Comparison of ENCODE assay signal across 8 cellular contexts in the genomic region with DNA sequence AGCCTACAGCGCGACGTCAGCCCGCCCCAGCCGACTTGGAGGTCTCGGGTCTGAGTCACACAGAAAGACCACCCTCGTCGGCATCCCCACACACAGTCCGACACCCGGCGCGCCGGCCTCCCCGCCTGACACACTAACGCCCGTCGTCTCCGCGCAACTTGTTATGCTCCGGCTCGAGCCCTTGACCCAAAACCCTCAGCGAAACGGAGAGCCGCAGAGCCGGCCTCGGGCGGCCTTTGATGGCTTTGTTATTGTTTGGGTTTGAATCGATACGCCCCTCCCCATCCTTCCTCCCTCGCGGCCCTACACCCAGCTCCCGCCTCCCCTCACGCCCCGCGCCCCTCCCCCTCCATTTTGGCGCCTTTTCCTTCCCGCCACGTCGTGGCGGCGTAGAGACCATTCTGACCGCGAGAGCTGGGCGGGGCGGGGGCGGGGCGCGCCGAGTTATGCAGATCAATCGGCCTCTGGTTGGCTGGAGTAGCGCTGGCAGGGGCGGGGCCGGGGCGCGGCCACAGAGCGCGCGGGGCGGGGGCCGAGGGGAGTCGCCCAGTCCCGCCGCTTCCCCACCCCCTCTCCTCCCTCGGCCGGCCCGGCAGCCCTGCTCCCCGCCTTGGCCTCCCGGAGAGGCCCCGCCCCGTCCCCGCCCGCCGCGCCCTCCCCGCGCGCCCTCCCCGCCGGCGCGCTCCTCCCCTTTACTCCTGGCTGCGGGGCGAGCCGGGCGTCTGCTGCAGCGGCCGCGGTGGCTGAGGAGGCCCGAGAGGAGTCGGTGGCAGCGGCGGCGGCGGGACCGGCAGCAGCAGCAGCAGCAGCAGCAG. TPM values are rescaled to one million over a fixed set of nuclear protein-coding genes. Genes with fewer than 3 reads are reported as not detected.
DNase-seq lines count a peak whose midpoint lies in the region; ATAC-seq and TF ChIP-seq lines count a peak whose summit lies in the region.

A gene (plus strand): TSS at position 695 of the 815 bp plus-strand sequence. CDS start 424 bp downstream, outside the sequence.

- H3K4me3 ChIP-seq in cardiac fibroblast (replicated peaks in 1 of 2; ENCODE audit: low read depth in 2 of 2, low read length in 2 of 2): peak within 1 kb of the TSS; percentile 87 to 95

- ATAC-seq in GM18873 (IDR thresholded peaks at IDR 0.05; ENCODE audit: low FRiP score, unreplicated experiment) (peak; percentile 39), HG03159 (IDR thresholded peaks at IDR 0.05; ENCODE audit: unreplicated experiment) (peak; percentile 56), activated B cell treated with CpG ODN at 0.5 μM for 24 hours (ENCODE audit: low read depth) (peak; percentile 84)

- POLR2A ChIA-PET in activated B cell treated with CpG ODN at 0.5 μM for 24 hours (lab: Charles Lee): interaction anchor here (0.6 to 13.8 kb wide), 30 partner anchors 13 to 726 kb away, joined by 3 to 956 read pairs (median 6); a partner anchor contains a TSS

- H3K36me3 Mint-ChIP-seq in activated B cell treated with CpG ODN at 0.5 μM for 24 hours (ENCODE audit: low read depth) (peaks cover 39% of the 10 kb centered on the region), immature natural killer cell (peaks cover 32 to 36% (median 34%) of the 10 kb centered on the region in 3 donors)

- in situ Hi-C loops in ACHN (cut with HindIII; ENCODE audit: low pct_ligation_motif_present, low pct_unique_long_range_greater_than_20kb, low sequenced_read_pairs): no loop called here

- no peaks in the 10 kb centered on the region for H3K9me3 Mint-ChIP-seq in activated B cell treated with CpG ODN at 0.5 μM for 24 hours
- peaks cover 0 to 2% (median 0%) of the 10 kb centered on the region in 6 donors for H3K9me3 Mint-ChIP-seq in immature natural killer cell

- TF ChIP-seq CTCF in activated B cell treated with CpG ODN at 0.5 μM for 24 hours (IDR thresholded peaks at IDR 0.05) (no peak), cardiac fibroblast (IDR thresholded peaks at IDR 0.05; ENCODE audit: low read depth, low read length) (no peak)

- DNase-seq in ACHN (peak; percentile 91), NCI-H345 (lab: John Stamatoyannopoulos, UW) (peak; percentile 99), activated B cell treated with CpG ODN at 0.5 μM for 24 hours (peak; percentile 88), cardiac fibroblast (ENCODE audit: low read depth in 2 of 2) (peak; percentile 98 to 99), immature natural killer cell (peak; percentile 92 to 97 (median 96)), smooth muscle cell of the brain vasculature (ENCODE audit: low read depth, low spot score) (peak; percentile 93)

- CTCF ChIA-PET in activated B cell treated with CpG ODN at 0.5 μM for 24 hours (lab: Charles Lee): interaction anchor here (0.9 to 10.9 kb wide), 8 partner anchors 9 to 150 kb away, joined by 3 to 289 read pairs (median 14); no protein-coding TSS in a partner anchor

- intact Hi-C loops in activated B cell treated with CpG ODN at 0.5 μM for 24 hours (cut with micrococcal nuclease): loop anchor here (1.0 kb wide), 4 partner anchors 8 to 67 kb away; no protein-coding TSS in a partner anchor

- H3K4me3 Mint-ChIP-seq in activated B cell treated with CpG ODN at 0.5 μM for 24 hours: peak within 1 kb of the TSS; percentile 95
- H3K4me3 Mint-ChIP-seq in immature natural killer cell: peak within 1 kb of the TSS; percentile 94 to 98 (median 96)

- H3K27ac Mint-ChIP-seq in activated B cell treated with CpG ODN at 0.5 μM for 24 hours: peak within 1 kb of the TSS; percentile 96
- H3K27ac Mint-ChIP-seq in immature natural killer cell: peak within 1 kb of the TSS; percentile 93 to 96 (median 95)

- H3K4me1 Mint-ChIP-seq in activated B cell treated with CpG ODN at 0.5 μM for 24 hours (peaks cover 47% of the 10 kb centered on the region), immature natural killer cell (peaks cover 35 to 47% of the 10 kb centered on the region in 2 donors)

- H3K27me3 Mint-ChIP-seq in activated B cell treated with CpG ODN at 0.5 μM for 24 hours (no peaks in the 10 kb centered on the region), immature natural killer cell (ENCODE audit: low read depth in 3 of 3) (peaks cover 20 to 38% (median 21%) of the 10 kb centered on the region in 3 donors)

RNA-seq across cellular contexts. Expression of the gene that starts here (rescaled TPM):
- total RNA-seq in activated B cell treated with CpG ODN at 0.5 μM for 24 hours: 272 and 283 TPM in 2 replicates
- polyA plus RNA-seq in immature natural killer cell: 100 to 1,000 TPM in 2 of 3 donors, 10 to 100 TPM in 1; 90.5 to 197 (median 117) TPM

Comparison
In these comparisons a context has a peak if more than half of its experiments do, and no peak if none do; other contexts are left out.
1. Peak in every context shown above with its lines: DNase-seq, ATAC-seq and H3K4me3 ChIP-seq.